Comparison of ENCODE assay signal across 1 cellular context in genomic region chr3:149584236-149584635, GRCh38.
TF ChIP-seq lines count a peak whose summit lies in the region.

No MANE protein-coding gene starts in this region.

TF ChIP-seq in IMR-90, 13 proteins besides CTCF, POLR2A, EP300 and RAD21 (continued from another document):
- no peak for TF ChIP-seq ELK1 (IDR thresholded peaks at IDR 0.05; ENCODE audit: borderline replicate concordance, low read depth, low read length)
- TF ChIP-seq CHD1 (IDR thresholded peaks at IDR 0.05; ENCODE audit: low read depth, low read length): no peak
- TF ChIP-seq RFX5 (IDR thresholded peaks at IDR 0.05; ENCODE audit: low read depth, low read length): no peak
- TF ChIP-seq FOS (IDR thresholded peaks at IDR 0.05; ENCODE audit: low read depth, low read length): no peak
- no peak for TF ChIP-seq BHLHE40 (IDR thresholded peaks at IDR 0.05; ENCODE audit: low read depth, low read length)
- no peak for TF ChIP-seq MXI1 (IDR thresholded peaks at IDR 0.05; ENCODE audit: borderline replicate concordance, low read depth, low read length)
- TF ChIP-seq RCOR1 (IDR thresholded peaks at IDR 0.05; ENCODE audit: insufficient replicate concordance, low read length): no peak
- no peak for TF ChIP-seq USF2 (IDR thresholded peaks at IDR 0.05; ENCODE audit: low read depth, low read length)
- no peak for TF ChIP-seq NFE2L2 (IDR thresholded peaks at IDR 0.05; ENCODE audit: low read depth, low read length)
